Comparison of ENCODE assay signal across 19 cellular contexts in the genomic region with DNA sequence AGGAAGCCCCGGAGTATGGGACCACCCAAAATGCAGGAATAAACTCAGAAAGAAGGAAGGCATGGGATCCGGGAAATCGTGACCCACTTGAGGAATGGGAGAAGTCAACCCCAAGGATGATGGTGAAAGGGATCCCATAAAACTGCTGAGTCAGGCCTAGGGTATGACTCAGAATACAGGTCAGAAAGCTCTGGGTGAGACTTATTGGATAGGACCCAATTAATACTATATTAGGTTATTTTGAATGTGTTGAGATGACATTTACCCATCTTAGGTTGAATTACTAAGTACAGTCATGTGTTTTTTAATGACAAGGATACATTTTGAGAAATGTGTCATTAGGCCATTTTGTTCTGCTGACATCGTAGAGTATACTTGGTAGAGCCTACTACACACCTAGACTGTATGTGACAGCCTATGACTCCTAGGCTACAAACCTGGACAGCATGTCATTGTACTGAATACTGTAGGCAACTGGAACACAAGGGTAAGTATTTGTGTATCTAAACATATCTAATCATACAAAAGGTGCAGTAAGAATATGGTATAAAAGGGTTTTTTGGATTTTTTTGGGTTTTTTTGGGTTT.
"Had no signal": no experiment of that assay in that cellular context is flagged by ENCODE, and none has a peak within 500 bp of the region (broad histone marks: within the 10 kb centered on the region; RNA-seq: fewer than 3 reads in every experiment).

No MANE protein-coding gene starts in this region.

- H3K4me3 ChIP-seq: adrenal gland, colonic mucosa, esophagus muscularis mucosa, pancreas, tibial artery, uterus had no signal

- H3K27ac ChIP-seq: adrenal gland, colonic mucosa, esophagus muscularis mucosa, pancreas, tibial artery, uterus had no signal

- H3K36me3 ChIP-seq: adrenal gland, colonic mucosa, esophagus muscularis mucosa, pancreas, tibial artery, uterus had no signal

- H3K4me3 Mint-ChIP-seq: activated CD4-positive, alpha-beta memory T cell treated with anti-CD3 and anti-CD28 coated beads for 36 hours; activated naive CD4-positive, alpha-beta T cell treated with anti-CD3 and anti-CD28 coated beads, Interleukin-2, amount 50 U/mL, for 24 hours; activated T-cell treated with anti-CD3 and anti-CD28 coated beads, Interleukin-2, amount 50 U/mL, for 4 hours; naive thymus-derived CD8-positive, alpha-beta T cell; stimulated activated memory B cell treated with anti-CD40 and anti-IgM and Interleukin-4, amounts not matched to agents 10 μg/mL and 1 μg/mL and 100 μg/mL, for 72 hours had no signal

- H3K27me3 ChIP-seq: adrenal gland, colonic mucosa, esophagus muscularis mucosa, pancreas, tibial artery, uterus had no signal

- ATAC-seq: activated T-cell treated with anti-CD3 and anti-CD28 coated beads, Interleukin-2, amount 50 U/mL, for 4 hours; left ventricle myocardium superior; naive thymus-derived CD8-positive, alpha-beta T cell; pancreas; stimulated activated memory B cell treated with anti-CD40 and anti-IgM and Interleukin-4, amounts not matched to agents 10 μg/mL and 1 μg/mL and 100 μg/mL, for 72 hours had no signal

- H3K36me3 Mint-ChIP-seq: activated CD4-positive, alpha-beta memory T cell treated with anti-CD3 and anti-CD28 coated beads for 36 hours; activated naive CD4-positive, alpha-beta T cell treated with anti-CD3 and anti-CD28 coated beads, Interleukin-2, amount 50 U/mL, for 24 hours; stimulated activated memory B cell treated with anti-CD40 and anti-IgM and Interleukin-4, amounts not matched to agents 10 μg/mL and 1 μg/mL and 100 μg/mL, for 72 hours had no signal

- H3K27ac Mint-ChIP-seq: activated CD4-positive, alpha-beta memory T cell treated with anti-CD3 and anti-CD28 coated beads for 36 hours; activated naive CD4-positive, alpha-beta T cell treated with anti-CD3 and anti-CD28 coated beads, Interleukin-2, amount 50 U/mL, for 24 hours; naive thymus-derived CD8-positive, alpha-beta T cell; stimulated activated memory B cell treated with anti-CD40 and anti-IgM and Interleukin-4, amounts not matched to agents 10 μg/mL and 1 μg/mL and 100 μg/mL, for 72 hours had no signal

- H3K9me3 ChIP-seq: adrenal gland, colonic mucosa, esophagus muscularis mucosa, pancreas, tibial artery, uterus had no signal

- DNase-seq: activated CD4-positive, alpha-beta memory T cell treated with anti-CD3 and anti-CD28 coated beads for 36 hours; activated CD4-positive, alpha-beta T cell treated with anti-CD3 and anti-CD28 coated beads for 1 hour; activated effector memory CD4-positive, alpha-beta T cell treated with anti-CD3 and anti-CD28 coated beads, Interleukin-2, amount 50 U/mL, for 16 hours; activated T-cell treated with anti-CD3 and anti-CD28 coated beads, Interleukin-2, amount 50 U/mL, for 4 hours; adrenal gland; central memory CD4-positive, alpha-beta T cell; colonic mucosa; hippocampal formation; kidney; left ventricle myocardium superior; mesenchymal stem cell; naive thymus-derived CD8-positive, alpha-beta T cell; pancreas; tibial artery; uterus had no signal

- FAIRE-seq: endometrium, pancreas had no signal

- H3K4me1 Mint-ChIP-seq: stimulated activated memory B cell treated with anti-CD40 and anti-IgM and Interleukin-4, amounts not matched to agents 10 μg/mL and 1 μg/mL and 100 μg/mL, for 72 hours had no signal

- H3K9me3 Mint-ChIP-seq: activated CD4-positive, alpha-beta memory T cell treated with anti-CD3 and anti-CD28 coated beads for 36 hours; activated naive CD4-positive, alpha-beta T cell treated with anti-CD3 and anti-CD28 coated beads, Interleukin-2, amount 50 U/mL, for 24 hours; activated T-cell treated with anti-CD3 and anti-CD28 coated beads, Interleukin-2, amount 50 U/mL, for 4 hours; naive thymus-derived CD8-positive, alpha-beta T cell; stimulated activated memory B cell treated with anti-CD40 and anti-IgM and Interleukin-4, amounts not matched to agents 10 μg/mL and 1 μg/mL and 100 μg/mL, for 72 hours had no signal

- H3K27me3 Mint-ChIP-seq: activated naive CD4-positive, alpha-beta T cell treated with anti-CD3 and anti-CD28 coated beads, Interleukin-2, amount 50 U/mL, for 24 hours; naive thymus-derived CD8-positive, alpha-beta T cell; stimulated activated memory B cell treated with anti-CD40 and anti-IgM and Interleukin-4, amounts not matched to agents 10 μg/mL and 1 μg/mL and 100 μg/mL, for 72 hours had no signal

- H3K4me1 ChIP-seq: adrenal gland, colonic mucosa, pancreas, tibial artery, uterus had no signal
